ENCODE assay signal across 1 cellular context in the genomic region with DNA sequence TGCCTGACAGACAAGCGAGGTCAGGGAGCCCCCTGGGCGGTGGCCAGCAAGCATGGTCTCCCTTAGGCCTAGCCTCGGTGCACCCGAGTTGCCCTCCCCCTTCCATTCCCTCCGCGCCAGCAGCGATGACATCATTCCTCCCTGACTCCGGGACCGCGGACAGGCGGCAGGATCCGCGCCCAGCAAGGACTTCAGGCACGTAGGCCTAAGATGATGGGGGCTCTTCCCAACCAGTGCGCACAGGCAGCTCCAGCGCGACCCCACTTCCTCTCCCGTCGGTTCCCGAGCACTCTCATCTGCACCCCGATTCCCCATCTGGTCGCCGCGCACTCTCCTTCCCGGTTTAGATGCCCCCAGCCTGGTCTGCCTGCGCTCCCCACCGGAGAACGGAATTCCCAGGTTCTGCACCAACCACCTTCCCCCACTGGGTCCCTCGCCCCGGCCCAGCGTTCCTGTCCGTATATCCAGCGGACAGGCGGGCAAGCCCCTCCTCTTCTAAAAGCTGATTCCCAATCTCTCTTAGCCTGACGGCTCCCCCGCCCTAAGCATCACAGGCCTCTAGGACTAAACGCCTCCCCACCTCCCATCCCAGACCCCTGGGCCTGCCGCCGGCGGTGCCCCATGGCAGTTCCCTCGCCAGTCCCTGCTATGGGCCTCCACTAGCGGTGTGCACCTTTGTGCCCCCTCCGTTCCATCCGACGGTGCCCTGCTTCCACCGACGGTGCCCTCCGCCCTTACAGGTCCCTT.
TF ChIP-seq lines count a peak whose summit lies in the region.

No MANE protein-coding gene starts in this region.

TF ChIP-seq in GM12878, 131 proteins besides CTCF, POLR2A, EP300 and RAD21:
- TF ChIP-seq TCF12 (IDR thresholded peaks at IDR 0.05; ENCODE audit: low read depth, low read length) (no peak), ZNF622 (IDR thresholded peaks at IDR 0.05) (no peak)
